ENCODE assay signal across 9 cellular contexts in the genomic region with DNA sequence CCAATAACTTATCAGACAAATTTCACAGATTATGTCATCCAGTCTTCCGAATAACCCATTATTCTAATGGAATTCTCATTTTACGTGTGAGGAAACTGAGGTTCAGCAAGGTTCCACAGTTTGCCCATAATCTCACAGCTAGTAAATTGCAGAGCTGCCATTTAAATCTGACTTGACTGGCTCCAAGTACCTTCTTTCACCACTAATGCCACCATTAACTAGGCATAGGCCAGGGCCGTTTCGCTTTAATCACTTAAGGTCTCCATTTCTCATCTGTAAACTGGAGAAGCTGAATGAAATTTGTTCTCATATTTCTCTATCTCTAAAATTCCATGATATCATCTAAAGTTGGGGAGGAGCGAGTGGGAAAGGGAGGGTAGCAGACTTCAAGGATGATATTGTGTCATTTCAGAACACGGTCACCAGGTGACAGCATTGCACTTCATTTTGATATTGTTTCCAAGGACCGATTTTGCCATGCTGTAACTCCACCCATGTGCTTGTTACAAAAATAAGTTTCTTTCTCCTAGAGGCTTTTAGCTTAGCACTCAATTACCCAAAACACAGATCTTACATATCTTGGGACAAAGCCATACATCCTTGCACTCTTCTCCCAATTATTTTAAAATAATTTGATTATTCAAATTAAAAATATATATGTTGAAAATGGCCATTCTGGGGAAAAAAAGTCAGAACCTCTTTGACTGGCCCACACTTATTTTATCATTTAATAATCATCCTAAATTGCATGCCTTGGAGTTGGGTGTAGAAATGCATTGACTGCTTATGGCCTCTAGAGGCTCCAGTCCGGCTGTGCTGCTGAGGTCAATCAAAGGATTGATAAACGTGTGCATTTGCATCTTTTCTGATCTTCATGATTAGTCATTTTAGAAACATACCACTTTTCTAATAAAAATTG.
A peak's percentile ranks its signal among the peaks of the same experiment; 100 is the strongest.
DNase-seq lines count a peak whose midpoint lies in the region; ATAC-seq and TF ChIP-seq lines count a peak whose summit lies in the region.
"Had no signal": no experiment of that assay in that cellular context is flagged by ENCODE, and none has a peak within 500 bp of the region (broad histone marks: within the 10 kb centered on the region; RNA-seq: fewer than 3 reads in every experiment).

No MANE protein-coding gene starts in this region.

- no peak overlapping the region for H2AK5ac ChIP-seq in mesendoderm (ENCODE audit: low read length)

- H3K9ac ChIP-seq in OCI-LY3 (ENCODE audit: low read length) (no peak overlapping the region), mesendoderm (ENCODE audit: low read length) (no peak overlapping the region)

- H3K4me3 ChIP-seq in OCI-LY3 (ENCODE audit: low read length) (no peak overlapping the region), mesendoderm (ENCODE audit: low read length) (no peak overlapping the region)
- H3K4me3 ChIP-seq: skin epidermis had no signal

- no peak overlapping the region for H3K4me3 Mint-ChIP-seq in chondrocyte (ENCODE audit: unreplicated experiment)

- H2BK15ac ChIP-seq in mesendoderm (replicated peaks; ENCODE audit: low read depth), result no peak overlapping the region

- WGBS in mesendoderm (ENCODE audit: extremely low coverage, insufficient coverage, low lambda C conversion rate), result no CpG with 5 or more reads among the region's 9 CpGs

- no peaks in the 10 kb centered on the region for H3K9me3 ChIP-seq in OCI-LY3 (ENCODE audit: insufficient read depth, low read length)

- H3K23ac ChIP-seq in mesendoderm (ENCODE audit: low read length), result no peak overlapping the region

- H3K79me2 ChIP-seq in OCI-LY3 (ENCODE audit: low read length) (no peaks in the 10 kb centered on the region), mesendoderm (ENCODE audit: control insufficient read depth, insufficient read depth, low read length) (no peaks in the 10 kb centered on the region)

- TF ChIP-seq CTCF in OCI-LY3 (IDR thresholded peaks at IDR 0.05; ENCODE audit: low read depth, low read length) (peak; percentile 66), chondrocyte (IDR thresholded peaks at IDR 0.05) (peak; percentile 80)

- no peak overlapping the region for H3K27ac ChIP-seq in OCI-LY3 (ENCODE audit: low read length)
- H3K27ac ChIP-seq in mesendoderm (ENCODE audit: low read depth, low read length), result no peak overlapping the region
- H3K27ac ChIP-seq: skin epidermis had no signal

- no peak overlapping the region for H3K18ac ChIP-seq in mesendoderm (ENCODE audit: low read length)

- no peak overlapping the region for H4K8ac ChIP-seq in mesendoderm (ENCODE audit: low read depth, low read length)

- H3K4me2 ChIP-seq in OCI-LY3 (ENCODE audit: low read length), result 0 out of 2 replicates have a peak overlapping the region, but pooled peaks have one; percentile 5
- no peak overlapping the region for H3K4me2 ChIP-seq in mesendoderm (ENCODE audit: low read length)

- H3K4me1 ChIP-seq in OCI-LY3 (ENCODE audit: low read length), result no peaks in the 10 kb centered on the region
- no peaks in the 10 kb centered on the region for H3K4me1 ChIP-seq in mesendoderm (ENCODE audit: control insufficient read depth, low read depth, low read length)

- H3K4me1 Mint-ChIP-seq in chondrocyte (ENCODE audit: low read depth), result no peaks in the 10 kb centered on the region

- no peaks in the 10 kb centered on the region for H3K36me3 ChIP-seq in OCI-LY3 (replicated peaks; ENCODE audit: low read depth, low read length)
- H3K36me3 ChIP-seq in mesendoderm (ENCODE audit: control insufficient read depth, insufficient read depth, low read length), result no peaks in the 10 kb centered on the region

- H3K27me3 ChIP-seq in OCI-LY3 (ENCODE audit: low read depth, low read length) (no peaks in the 10 kb centered on the region; the same call in 1 of the 2 replicates), mesendoderm (ENCODE audit: insufficient read depth, low read length, poor library complexity) (no peaks in the 10 kb centered on the region)

- H3K9me3 Mint-ChIP-seq in chondrocyte (ENCODE audit: low read depth), result no peaks in the 10 kb centered on the region

- no peak overlapping the region for H3K56ac ChIP-seq in mesendoderm (ENCODE audit: low read length)

- no peak overlapping the region for H2BK120ac ChIP-seq in mesendoderm (ENCODE audit: low read depth, low read length)

- H4K5ac ChIP-seq in mesendoderm (ENCODE audit: low read length), result no peak overlapping the region

- H3K36me3 Mint-ChIP-seq in chondrocyte (ENCODE audit: low read depth), result no peaks in the 10 kb centered on the region

- peaks cover 9% of the 10 kb centered on the region for H3K27me3 Mint-ChIP-seq in chondrocyte (ENCODE audit: low read depth)

- peak; percentile 83 for ATAC-seq in GM19351 (IDR thresholded peaks at IDR 0.05; ENCODE audit: unreplicated experiment)

- H3K4ac ChIP-seq in mesendoderm (ENCODE audit: low read depth, low read length), result no peak overlapping the region

- H3K79me1 ChIP-seq in mesendoderm (ENCODE audit: low read length), result no peaks in the 10 kb centered on the region

- H3K27ac Mint-ChIP-seq in chondrocyte (ENCODE audit: unreplicated experiment), result no peak overlapping the region

- H2BK5ac ChIP-seq in mesendoderm (ENCODE audit: low read length), result no peak overlapping the region

- no peak overlapping the region for H2AFZ ChIP-seq in OCI-LY3 (ENCODE audit: low read depth, low read length)

- DNase-seq in DMS53 (lab: John Stamatoyannopoulos, UW), result peak; percentile 87
- DNase-seq in HS-27A (ENCODE audit: low read depth), result peak; percentile 8
- no peak for DNase-seq in chondrocyte (ENCODE audit: low spot score)
- DNase-seq in mesendoderm, result peak; percentile 77
- no peak for DNase-seq in NK-92 treated with Interleukin-12 subunit alpha and Interleukin-12 subunit beta, amount 100 ng/mL, for 24 hours (lab: John Stamatoyannopoulos, UW)
- no peak for DNase-seq in activated effector memory CD4-positive, alpha-beta T cell treated with Interleukin-2 at 50 U/mL for 16 hours

- H4K20me1 ChIP-seq in OCI-LY3 (ENCODE audit: insufficient read depth, low read length), result no peaks in the 10 kb centered on the region

Comparison
In these comparisons a context has a peak if more than half of its experiments do, and no peak if none do; other contexts are left out.
1. DNase-seq: peak in DMS53 (single experiment), HS-27A (single experiment) and mesendoderm (single experiment); none in chondrocyte (single experiment), NK-92 treated with Interleukin-12 subunit alpha and Interleukin-12 subunit beta, amount 100 ng/mL, for 24 hours (single experiment) and activated effector memory CD4-positive, alpha-beta T cell treated with Interleukin-2 at 50 U/mL for 16 hours (single experiment).